ENCODE assay signal across 6 cellular contexts in the genomic region with DNA sequence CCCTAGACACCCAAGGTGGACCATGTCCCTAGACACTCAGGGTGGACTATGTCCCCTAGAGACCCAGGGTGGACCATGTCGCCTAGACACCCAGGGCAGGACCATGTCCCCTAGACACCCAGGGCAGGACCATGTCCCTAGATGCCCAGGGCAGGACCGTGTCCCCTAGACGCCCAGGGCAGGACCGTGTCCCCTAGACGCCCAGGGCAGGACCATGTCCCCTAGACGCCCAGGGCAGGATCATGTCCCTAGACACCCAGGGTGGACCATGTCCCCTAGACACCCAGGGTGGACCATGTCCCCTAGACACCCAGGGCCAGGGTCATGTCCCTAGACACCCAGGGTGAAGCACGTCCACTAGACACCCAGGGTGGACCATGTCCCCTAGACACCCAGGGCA. TPM values are rescaled to one million over a fixed set of nuclear protein-coding genes. Genes with fewer than 3 reads are reported as not detected.
"Had no signal": no experiment of that assay in that cellular context is flagged by ENCODE, and none has a peak within 500 bp of the region (broad histone marks: within the 10 kb centered on the region; RNA-seq: fewer than 3 reads in every experiment).

No MANE protein-coding gene starts in this region.

RNA-seq across cellular contexts. Expression of a gene that starts 3.2 kb away (rescaled TPM):
- total RNA-seq: LHCN-M2, OCI-LY7 had no signal

RNA-seq across cellular contexts. Expression of a gene that starts 13.3 kb away (rescaled TPM):
- total RNA-seq: HT-29, LHCN-M2, MCF 10A, OCI-LY7, PC-3, SJCRH30 had no signal
